ENCODE assay signal across 15 cellular contexts in the genomic region with DNA sequence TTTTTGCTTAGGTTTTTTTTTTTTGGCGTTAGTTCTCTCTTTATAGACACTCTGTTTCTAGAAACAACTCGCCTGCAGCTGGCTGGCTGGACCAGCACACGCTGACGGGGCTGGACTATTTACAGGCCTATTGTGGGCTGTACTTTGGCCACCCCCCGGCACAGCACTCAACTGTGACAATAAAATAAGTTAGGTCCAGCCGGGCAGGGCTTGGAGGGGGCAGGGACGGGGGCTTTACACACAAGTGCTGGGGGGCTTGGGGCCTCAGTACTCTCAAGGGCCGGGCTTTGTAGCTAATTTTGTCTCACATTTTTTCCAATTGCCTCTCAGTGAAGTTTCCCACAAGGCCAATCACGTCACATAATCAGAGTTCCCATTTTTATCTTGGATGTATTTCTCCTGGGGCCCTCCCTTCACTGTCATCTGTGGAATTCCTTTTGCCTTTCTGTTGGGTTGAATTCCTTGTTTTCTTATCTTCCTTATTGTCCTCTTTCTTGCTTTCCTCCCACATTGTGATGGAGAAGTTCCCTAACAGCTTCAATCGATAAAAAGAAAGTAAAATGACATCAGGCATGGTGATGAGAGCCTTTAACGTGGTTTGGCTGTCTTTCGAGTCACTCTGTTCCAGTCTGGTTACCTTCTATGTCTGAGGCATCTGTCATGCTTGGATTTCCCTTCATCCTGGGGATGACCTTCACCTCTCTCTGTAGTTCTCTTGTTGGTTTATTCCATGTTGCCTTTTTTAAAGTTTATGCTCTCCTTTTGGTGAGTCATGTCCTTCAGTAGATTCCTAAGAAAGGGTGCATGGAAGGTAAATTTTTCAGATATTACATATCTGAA. TPM values are rescaled to one million over a fixed set of nuclear protein-coding genes. Genes with fewer than 3 reads are reported as not detected.
DNase-seq lines count a peak whose midpoint lies in the region; ATAC-seq and TF ChIP-seq lines count a peak whose summit lies in the region.
"Had no signal": no experiment of that assay in that cellular context is flagged by ENCODE, and none has a peak within 500 bp of the region (broad histone marks: within the 10 kb centered on the region; RNA-seq: fewer than 3 reads in every experiment).

No MANE protein-coding gene starts in this region.

- in situ Hi-C loops in GM13977 (cut with MboI; ENCODE audit: low pct_unique_long_range_greater_than_20kb, low sequenced_read_pairs, unreplicated experiment) = no loop called here

- peak overlapping the region in 8 of 11 experiments; percentile 1 to 51 (median 28); a peak in 13 of 22 replicates for H3K9ac ChIP-seq in BLaER1 treated with 17β-estradiol and CSF1 and Interleukin-3, amounts not matched to agents 10 nM and 100 nM

- no peaks in the 10 kb centered on the region for H3K36me3 ChIP-seq in BLaER1 treated with 17β-estradiol and CSF1 and Interleukin-3, amounts not matched to agents 10 nM and 100 nM
- H3K36me3 ChIP-seq: suprapubic skin had no signal

- POLR2A ChIA-PET in WTC11 (lab: Charles Lee) = interaction anchor here (0.7 kb wide), 1 partner anchor 37 kb away, joined by 6 read pairs; no protein-coding TSS in a partner anchor

- H3K27ac ChIP-seq in BLaER1 treated with 17β-estradiol and CSF1 and Interleukin-3, amounts not matched to agents 10 nM and 100 nM = peak overlapping the region in 10 of 11 experiments; percentile 7 to 47 (median 39); a peak in 15 of 22 replicates
- H3K27ac ChIP-seq: suprapubic skin had no signal

- peak overlapping the region in 2 of 10 experiments; percentile 3 to 22; a peak in 2 of 20 replicates for H3K4me3 ChIP-seq in BLaER1 treated with 17β-estradiol and CSF1 and Interleukin-3, amounts not matched to agents 10 nM and 100 nM
- H3K4me3 ChIP-seq: suprapubic skin had no signal

- H4K20me1 ChIP-seq in BLaER1 treated with 17β-estradiol and CSF1 and Interleukin-3, amounts not matched to agents 10 nM and 100 nM = no peaks in the 10 kb centered on the region

- CTCF ChIA-PET in WTC11 (lab: Charles Lee) = interaction anchor here (0.7 to 3.7 kb wide), 4 partner anchors 10 to 424 kb away, joined by 3 to 11 read pairs (median 4); no protein-coding TSS in a partner anchor

- H3K4me1 ChIP-seq in BLaER1 treated with 17β-estradiol and CSF1 and Interleukin-3, amounts not matched to agents 10 nM and 100 nM = peaks cover 15 to 35% (median 21%) of the 10 kb centered on the region in 10 experiments
- H3K4me1 ChIP-seq: suprapubic skin had no signal

- H3K27ac Mint-ChIP-seq in WTC11 (peak overlapping the region; percentile 54), neural crest cell (ENCODE audit: unreplicated experiment) (peak overlapping the region; percentile 69)
- H3K27ac Mint-ChIP-seq: activated CD4-positive, alpha-beta memory T cell treated with anti-CD3 and anti-CD28 coated beads for 36 hours had no signal

- H3K9me3 Mint-ChIP-seq in WTC11 (no peaks in the 10 kb centered on the region), neural crest cell (no peaks in the 10 kb centered on the region)
- H3K9me3 Mint-ChIP-seq: activated CD4-positive, alpha-beta memory T cell treated with anti-CD3 and anti-CD28 coated beads for 36 hours; naive thymus-derived CD8-positive, alpha-beta T cell had no signal

- H3K9me3 ChIP-seq in BLaER1 treated with 17β-estradiol and CSF1 and Interleukin-3, amounts not matched to agents 10 nM and 100 nM (replicated peaks in 1 of 11) = peaks cover 0 to 13% (median 0%) of the 10 kb centered on the region in 11 experiments; a peak in 3 of 22 replicates
- H3K9me3 ChIP-seq: suprapubic skin had no signal

- peaks cover 29% of the 10 kb centered on the region for H3K4me1 Mint-ChIP-seq in WTC11
- H3K4me1 Mint-ChIP-seq in neural crest cell = peaks cover 24% of the 10 kb centered on the region

- H3K36me3 Mint-ChIP-seq in WTC11 = no peaks in the 10 kb centered on the region
- H3K36me3 Mint-ChIP-seq in neural crest cell (ENCODE audit: low read depth) = no peaks in the 10 kb centered on the region
- H3K36me3 Mint-ChIP-seq: activated CD4-positive, alpha-beta memory T cell treated with anti-CD3 and anti-CD28 coated beads for 36 hours; naive thymus-derived CD8-positive, alpha-beta T cell had no signal

- no peaks in the 10 kb centered on the region; a peak in 1 of 22 replicates for H3K27me3 ChIP-seq in BLaER1 treated with 17β-estradiol and CSF1 and Interleukin-3, amounts not matched to agents 10 nM and 100 nM
- H3K27me3 ChIP-seq: suprapubic skin had no signal

- ATAC-seq in WTC11 = peak; percentile 20
- peak; percentile 62 to 83 for ATAC-seq in left cardiac atrium
- ATAC-seq: HCT116; naive thymus-derived CD8-positive, alpha-beta T cell had no signal

- DNase-seq in WTC11 (ENCODE audit: low spot score) = no peak
- peak; percentile 45 for DNase-seq in left cardiac atrium
- no peak for DNase-seq in neural crest cell (ENCODE audit: low read depth, low spot score)
- DNase-seq in GM13977 (ENCODE audit: low spot score) = no peak
- DNase-seq in stimulated activated CD4-positive, alpha-beta T cell treated with anti-CD3 and anti-CD28 coated beads, Interleukin-4, amount 100 ng/mL, for 24 hours = no peak
- no peak for DNase-seq in SKM-1 (lab: John Stamatoyannopoulos, UW; ENCODE audit: unreplicated experiment)
- DNase-seq in amniotic stem cell (lab: John Stamatoyannopoulos, UW) = no peak
- DNase-seq: activated CD4-positive, alpha-beta memory T cell treated with anti-CD3 and anti-CD28 coated beads for 36 hours; effector memory CD4-positive, alpha-beta T cell; naive thymus-derived CD8-positive, alpha-beta T cell; NCI-H146; NCI-H526 had no signal

- H3K4me3 Mint-ChIP-seq in WTC11 = no peak overlapping the region
- H3K4me3 Mint-ChIP-seq in neural crest cell = no peak overlapping the region
- H3K4me3 Mint-ChIP-seq: activated CD4-positive, alpha-beta memory T cell treated with anti-CD3 and anti-CD28 coated beads for 36 hours; naive thymus-derived CD8-positive, alpha-beta T cell had no signal

- no peaks in the 10 kb centered on the region for H3K27me3 Mint-ChIP-seq in WTC11 (ENCODE audit: low read depth)
- no peaks in the 10 kb centered on the region for H3K27me3 Mint-ChIP-seq in neural crest cell (ENCODE audit: low read depth)
- H3K27me3 Mint-ChIP-seq: activated CD4-positive, alpha-beta memory T cell treated with anti-CD3 and anti-CD28 coated beads for 36 hours; naive thymus-derived CD8-positive, alpha-beta T cell had no signal

- H3K4me2 ChIP-seq in BLaER1 treated with 17β-estradiol and CSF1 and Interleukin-3, amounts not matched to agents 10 nM and 100 nM = peak overlapping the region; percentile 55 to 81 (median 76)

- TF ChIP-seq CTCF in WTC11 (IDR thresholded peaks at IDR 0.05) (no peak), neural crest cell (conservative IDR thresholded peaks at IDR 0.05) (no peak), GM13977 (IDR thresholded peaks at IDR 0.05; ENCODE audit: extremely low read depth, insufficient read depth, missing control alignments) (no peak)

- intact Hi-C loops in left cardiac atrium (cut with DNase I) = no loop called here

TF ChIP-seq in WTC11, 78 proteins besides CTCF, POLR2A, EP300 and RAD21 (continues in another document):
- TF ChIP-seq, protein P1, sequence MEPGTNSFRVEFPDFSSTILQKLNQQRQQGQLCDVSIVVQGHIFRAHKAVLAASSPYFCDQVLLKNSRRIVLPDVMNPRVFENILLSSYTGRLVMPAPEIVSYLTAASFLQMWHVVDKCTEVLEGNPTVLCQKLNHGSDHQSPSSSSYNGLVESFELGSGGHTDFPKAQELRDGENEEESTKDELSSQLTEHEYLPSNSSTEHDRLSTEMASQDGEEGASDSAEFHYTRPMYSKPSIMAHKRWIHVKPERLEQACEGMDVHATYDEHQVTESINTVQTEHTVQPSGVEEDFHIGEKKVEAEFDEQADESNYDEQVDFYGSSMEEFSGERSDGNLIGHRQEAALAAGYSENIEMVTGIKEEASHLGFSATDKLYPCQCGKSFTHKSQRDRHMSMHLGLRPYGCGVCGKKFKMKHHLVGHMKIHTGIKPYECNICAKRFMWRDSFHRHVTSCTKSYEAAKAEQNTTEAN (CRISPR knock-in tag; IDR thresholded peaks at IDR 0.05) = no peak
- TF ChIP-seq, protein P2, sequence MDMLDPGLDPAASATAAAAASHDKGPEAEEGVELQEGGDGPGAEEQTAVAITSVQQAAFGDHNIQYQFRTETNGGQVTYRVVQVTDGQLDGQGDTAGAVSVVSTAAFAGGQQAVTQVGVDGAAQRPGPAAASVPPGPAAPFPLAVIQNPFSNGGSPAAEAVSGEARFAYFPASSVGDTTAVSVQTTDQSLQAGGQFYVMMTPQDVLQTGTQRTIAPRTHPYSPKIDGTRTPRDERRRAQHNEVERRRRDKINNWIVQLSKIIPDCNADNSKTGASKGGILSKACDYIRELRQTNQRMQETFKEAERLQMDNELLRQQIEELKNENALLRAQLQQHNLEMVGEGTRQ (CRISPR knock-in tag; IDR thresholded peaks at IDR 0.05) = no peak
- no peak for TF ChIP-seq SMAD4 (CRISPR knock-in tag; IDR thresholded peaks at IDR 0.05)
- TF ChIP-seq JAZF1 (CRISPR knock-in tag; IDR thresholded peaks at IDR 0.05) = no peak
- no peak for TF ChIP-seq TEAD1 (CRISPR knock-in tag; IDR thresholded peaks at IDR 0.05)
- no peak for TF ChIP-seq NR2C2 (CRISPR knock-in tag; IDR thresholded peaks at IDR 0.05)
- no peak for TF ChIP-seq ATF1 (CRISPR knock-in tag; IDR thresholded peaks at IDR 0.05)
- TF ChIP-seq NFATC4 (CRISPR knock-in tag; IDR thresholded peaks at IDR 0.05) = no peak
- TF ChIP-seq TEAD4 (CRISPR knock-in tag; IDR thresholded peaks at IDR 0.05) = no peak
- no peak for TF ChIP-seq ZNF396 (CRISPR knock-in tag; IDR thresholded peaks at IDR 0.05; ENCODE audit: borderline replicate concordance)
- TF ChIP-seq, protein P3, sequence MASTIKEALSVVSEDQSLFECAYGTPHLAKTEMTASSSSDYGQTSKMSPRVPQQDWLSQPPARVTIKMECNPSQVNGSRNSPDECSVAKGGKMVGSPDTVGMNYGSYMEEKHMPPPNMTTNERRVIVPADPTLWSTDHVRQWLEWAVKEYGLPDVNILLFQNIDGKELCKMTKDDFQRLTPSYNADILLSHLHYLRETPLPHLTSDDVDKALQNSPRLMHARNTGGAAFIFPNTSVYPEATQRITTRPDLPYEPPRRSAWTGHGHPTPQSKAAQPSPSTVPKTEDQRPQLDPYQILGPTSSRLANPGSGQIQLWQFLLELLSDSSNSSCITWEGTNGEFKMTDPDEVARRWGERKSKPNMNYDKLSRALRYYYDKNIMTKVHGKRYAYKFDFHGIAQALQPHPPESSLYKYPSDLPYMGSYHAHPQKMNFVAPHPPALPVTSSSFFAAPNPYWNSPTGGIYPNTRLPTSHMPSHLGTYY (CRISPR knock-in tag; IDR thresholded peaks at IDR 0.05) = no peak
- TF ChIP-seq ETV6 (CRISPR knock-in tag; IDR thresholded peaks at IDR 0.05) = no peak

RNA-seq across cellular contexts. Expression of gene CMTM7, which starts 44.1 kb away (rescaled TPM):
- 19.9 to 24.0 TPM (median 23.4 TPM) in 3 replicates for total RNA-seq in WTC11 (2021)
- 10 to 100 TPM in 1 of 2 donors, 1 to 10 TPM in 1; 8.0 to 10.2 TPM for total RNA-seq in left cardiac atrium
- total RNA-seq in neural crest cell = 37.4 and 38.0 TPM in 2 replicates
